1 cellular context compared by ENCODE assay signal in genomic region chr6:110178626-110179405, GRCh38.
TF ChIP-seq lines count a peak whose summit lies in the region.

No MANE protein-coding gene starts in this region.

TF ChIP-seq in K562, 482 proteins besides CTCF, POLR2A, EP300 and RAD21 (continued from another document and continues in another):
- TF ChIP-seq VEZF1 (CRISPR knock-in tag; IDR thresholded peaks at IDR 0.05) (no peak), NR2C2 (CRISPR knock-in tag; IDR thresholded peaks at IDR 0.05) (no peak), NR2C2 (tag; IDR thresholded peaks at IDR 0.05) (no peak), ZNF311 (CRISPR knock-in tag; IDR thresholded peaks at IDR 0.05) (no peak), MAFK (IDR thresholded peaks at IDR 0.05; ENCODE audit: low read length) (no peak), PYGO2 (tag; IDR thresholded peaks at IDR 0.05) (no peak), USF2 (CRISPR knock-in tag; IDR thresholded peaks at IDR 0.05) (no peak), CXXC5 (CRISPR knock-in tag; IDR thresholded peaks at IDR 0.05) (no peak), HDGF (IDR thresholded peaks at IDR 0.05) (no peak), BCLAF1 (IDR thresholded peaks at IDR 0.05; ENCODE audit: borderline replicate concordance in 1 of 2, control insufficient read depth in 1 of 2, low read depth in 2 of 2, low read length in 1 of 2) (no peak), NCOA2 (IDR thresholded peaks at IDR 0.05; ENCODE audit: partially characterized antibody in 2 of 2) (no peak), SIN3A (IDR thresholded peaks at IDR 0.05; ENCODE audit: borderline replicate concordance in 2 of 2, control insufficient read depth in 1 of 2, low read depth in 2 of 2, low read length in 2 of 2) (no peak), HDAC1 (IDR thresholded peaks at IDR 0.05) (peak in 1 of 2 experiments; percentile 55; a peak in 1 of 4 replicates), ZFP1 (CRISPR knock-in tag; IDR thresholded peaks at IDR 0.05) (no peak), MYNN (IDR thresholded peaks at IDR 0.05) (no peak), MYNN (CRISPR knock-in tag; IDR thresholded peaks at IDR 0.05) (no peak), OTX1 (CRISPR knock-in tag; IDR thresholded peaks at IDR 0.05) (no peak), ILF3 (IDR thresholded peaks at IDR 0.05; ENCODE audit: borderline replicate concordance) (no peak), TCFL5 (CRISPR knock-in tag; conservative IDR thresholded peaks at IDR 0.05) (no peak), NCOR1 (IDR thresholded peaks at IDR 0.05) (no peak), NFXL1 (CRISPR knock-in tag; IDR thresholded peaks at IDR 0.05) (no peak), ZNF644 (tag; IDR thresholded peaks at IDR 0.05; ENCODE audit: low read depth) (no peak), AFF1 (IDR thresholded peaks at IDR 0.05; ENCODE audit: low read depth in 1 of 2, partially characterized antibody in 2 of 2) (no peak), SMARCB1 (IDR thresholded peaks at IDR 0.05; ENCODE audit: insufficient read length, low read depth) (no peak), CTBP1 (IDR thresholded peaks at IDR 0.05; ENCODE audit: borderline replicate concordance) (peak; percentile 91), TFAM (CRISPR knock-in tag; conservative IDR thresholded peaks at IDR 0.05) (no peak), KDM2B (CRISPR knock-in tag; IDR thresholded peaks at IDR 0.05) (no peak), CHD2 (IDR thresholded peaks at IDR 0.05; ENCODE audit: low read depth, low read length) (no peak), TBP (optimal IDR thresholded peaks at IDR 0.05; ENCODE audit: low read depth, low read length) (no peak), PRDM10 (IDR thresholded peaks at IDR 0.05; ENCODE audit: partially characterized antibody) (peak; percentile 50), SAP30 (IDR thresholded peaks at IDR 0.05; ENCODE audit: borderline replicate concordance, insufficient read depth, low read depth, low read length, poor library complexity, severe bottlenecking) (peak; percentile 33), RCOR1 (IDR thresholded peaks at IDR 0.05; ENCODE audit: borderline replicate concordance in 1 of 2, low read depth in 2 of 2, low read length in 2 of 2) (peak in 1 of 2 experiments; percentile 83; a peak in 2 of 4 replicates), KAT8 (IDR thresholded peaks at IDR 0.05; ENCODE audit: low read depth) (no peak), SOX6 (IDR thresholded peaks at IDR 0.05) (no peak), LARP7 (IDR thresholded peaks at IDR 0.05) (no peak), NELFE (IDR thresholded peaks at IDR 0.05; ENCODE audit: insufficient read depth, insufficient read length) (no peak), ZNF197 (CRISPR knock-in tag; IDR thresholded peaks at IDR 0.05; ENCODE audit: low read depth) (no peak), PPARD (CRISPR knock-in tag; IDR thresholded peaks at IDR 0.05) (no peak)
- TF ChIP-seq, protein P1, sequence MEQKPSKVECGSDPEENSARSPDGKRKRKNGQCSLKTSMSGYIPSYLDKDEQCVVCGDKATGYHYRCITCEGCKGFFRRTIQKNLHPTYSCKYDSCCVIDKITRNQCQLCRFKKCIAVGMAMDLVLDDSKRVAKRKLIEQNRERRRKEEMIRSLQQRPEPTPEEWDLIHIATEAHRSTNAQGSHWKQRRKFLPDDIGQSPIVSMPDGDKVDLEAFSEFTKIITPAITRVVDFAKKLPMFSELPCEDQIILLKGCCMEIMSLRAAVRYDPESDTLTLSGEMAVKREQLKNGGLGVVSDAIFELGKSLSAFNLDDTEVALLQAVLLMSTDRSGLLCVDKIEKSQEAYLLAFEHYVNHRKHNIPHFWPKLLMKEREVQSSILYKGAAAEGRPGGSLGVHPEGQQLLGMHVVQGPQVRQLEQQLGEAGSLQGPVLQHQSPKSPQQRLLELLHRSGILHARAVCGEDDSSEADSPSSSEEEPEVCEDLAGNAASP (IDR thresholded peaks at IDR 0.05): no peak
- TF ChIP-seq, protein P2, sequence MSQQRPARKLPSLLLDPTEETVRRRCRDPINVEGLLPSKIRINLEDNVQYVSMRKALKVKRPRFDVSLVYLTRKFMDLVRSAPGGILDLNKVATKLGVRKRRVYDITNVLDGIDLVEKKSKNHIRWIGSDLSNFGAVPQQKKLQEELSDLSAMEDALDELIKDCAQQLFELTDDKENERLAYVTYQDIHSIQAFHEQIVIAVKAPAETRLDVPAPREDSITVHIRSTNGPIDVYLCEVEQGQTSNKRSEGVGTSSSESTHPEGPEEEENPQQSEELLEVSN (IDR thresholded peaks at IDR 0.05; ENCODE audit: borderline replicate concordance in 1 of 2, extremely low read depth in 1 of 2, insufficient read depth in 1 of 2, insufficient read length in 1 of 2, low read depth in 1 of 2, low read length in 1 of 2, poor library complexity in 1 of 2, severe bottlenecking in 1 of 2): peak in 1 of 2 experiments; percentile 24
- TF ChIP-seq, protein P3, sequence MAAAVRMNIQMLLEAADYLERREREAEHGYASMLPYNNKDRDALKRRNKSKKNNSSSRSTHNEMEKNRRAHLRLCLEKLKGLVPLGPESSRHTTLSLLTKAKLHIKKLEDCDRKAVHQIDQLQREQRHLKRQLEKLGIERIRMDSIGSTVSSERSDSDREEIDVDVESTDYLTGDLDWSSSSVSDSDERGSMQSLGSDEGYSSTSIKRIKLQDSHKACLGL (CRISPR knock-in tag; IDR thresholded peaks at IDR 0.05; ENCODE audit: borderline replicate concordance, poor library complexity, severe bottlenecking): no peak
- TF ChIP-seq, protein P4, sequence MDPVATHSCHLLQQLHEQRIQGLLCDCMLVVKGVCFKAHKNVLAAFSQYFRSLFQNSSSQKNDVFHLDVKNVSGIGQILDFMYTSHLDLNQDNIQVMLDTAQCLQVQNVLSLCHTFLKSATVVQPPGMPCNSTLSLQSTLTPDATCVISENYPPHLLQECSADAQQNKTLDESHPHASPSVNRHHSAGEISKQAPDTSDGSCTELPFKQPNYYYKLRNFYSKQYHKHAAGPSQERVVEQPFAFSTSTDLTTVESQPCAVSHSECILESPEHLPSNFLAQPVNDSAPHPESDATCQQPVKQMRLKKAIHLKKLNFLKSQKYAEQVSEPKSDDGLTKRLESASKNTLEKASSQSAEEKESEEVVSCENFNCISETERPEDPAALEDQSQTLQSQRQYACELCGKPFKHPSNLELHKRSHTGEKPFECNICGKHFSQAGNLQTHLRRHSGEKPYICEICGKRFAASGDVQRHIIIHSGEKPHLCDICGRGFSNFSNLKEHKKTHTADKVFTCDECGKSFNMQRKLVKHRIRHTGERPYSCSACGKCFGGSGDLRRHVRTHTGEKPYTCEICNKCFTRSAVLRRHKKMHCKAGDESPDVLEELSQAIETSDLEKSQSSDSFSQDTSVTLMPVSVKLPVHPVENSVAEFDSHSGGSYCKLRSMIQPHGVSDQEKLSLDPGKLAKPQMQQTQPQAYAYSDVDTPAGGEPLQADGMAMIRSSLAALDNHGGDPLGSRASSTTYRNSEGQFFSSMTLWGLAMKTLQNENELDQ (CRISPR knock-in tag; IDR thresholded peaks at IDR 0.05; ENCODE audit: borderline replicate concordance): no peak
- TF ChIP-seq, protein P5, sequence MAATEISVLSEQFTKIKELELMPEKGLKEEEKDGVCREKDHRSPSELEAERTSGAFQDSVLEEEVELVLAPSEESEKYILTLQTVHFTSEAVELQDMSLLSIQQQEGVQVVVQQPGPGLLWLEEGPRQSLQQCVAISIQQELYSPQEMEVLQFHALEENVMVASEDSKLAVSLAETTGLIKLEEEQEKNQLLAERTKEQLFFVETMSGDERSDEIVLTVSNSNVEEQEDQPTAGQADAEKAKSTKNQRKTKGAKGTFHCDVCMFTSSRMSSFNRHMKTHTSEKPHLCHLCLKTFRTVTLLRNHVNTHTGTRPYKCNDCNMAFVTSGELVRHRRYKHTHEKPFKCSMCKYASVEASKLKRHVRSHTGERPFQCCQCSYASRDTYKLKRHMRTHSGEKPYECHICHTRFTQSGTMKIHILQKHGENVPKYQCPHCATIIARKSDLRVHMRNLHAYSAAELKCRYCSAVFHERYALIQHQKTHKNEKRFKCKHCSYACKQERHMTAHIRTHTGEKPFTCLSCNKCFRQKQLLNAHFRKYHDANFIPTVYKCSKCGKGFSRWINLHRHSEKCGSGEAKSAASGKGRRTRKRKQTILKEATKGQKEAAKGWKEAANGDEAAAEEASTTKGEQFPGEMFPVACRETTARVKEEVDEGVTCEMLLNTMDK (IDR thresholded peaks at IDR 0.05; ENCODE audit: borderline replicate concordance, insufficient read depth, low read depth, low read length, poor library complexity, severe bottlenecking): peak; percentile 12
